29 cellular contexts compared by ENCODE assay signal in genomic region chr7:45869426-45869825, GRCh38. TPM values are rescaled to one million over a fixed set of nuclear protein-coding genes. Genes with fewer than 3 reads are reported as not detected.
DNase-seq lines count a peak whose midpoint lies in the region; ATAC-seq, FAIRE-seq and TF ChIP-seq lines count a peak whose summit lies in the region.
"Had no signal": no experiment of that assay in that cellular context is flagged by ENCODE, and none has a peak within 500 bp of the region (broad histone marks: within the 10 kb centered on the region; RNA-seq: fewer than 3 reads in every experiment).

No MANE protein-coding gene starts in this region.

- ATAC-seq in GM21390 (IDR thresholded peaks at IDR 0.05; ENCODE audit: unreplicated experiment) = no peak
- no peak for ATAC-seq in HG03159 (IDR thresholded peaks at IDR 0.05; ENCODE audit: unreplicated experiment)
- no peak for ATAC-seq in HG03025 (IDR thresholded peaks at IDR 0.05; ENCODE audit: low FRiP score, unreplicated experiment)
- ATAC-seq: effector memory CD8-positive, alpha-beta T cell; HCT116; left lobe of liver; Panc1; stimulated activated naive CD8-positive, alpha-beta T cell treated with anti-CD3 and anti-CD28 coated beads, Interleukin-15, amount 100 ng/mL, for 72 hours had no signal

- peak overlapping the region; percentile 54 for H3K27ac ChIP-seq in AG04450 (ENCODE audit: low read depth, low read length)
- H3K27ac ChIP-seq: BLaER1 treated with 17β-estradiol and CSF1 and Interleukin-3, amounts not matched to agents 10 nM and 100 nM; cardiac muscle cell; tibial artery had no signal

- no peaks in the 10 kb centered on the region for H3K27me3 ChIP-seq in AG04450 (ENCODE audit: control insufficient read depth, insufficient read depth, low read length)
- H3K27me3 ChIP-seq: BLaER1 treated with 17β-estradiol and CSF1 and Interleukin-3, amounts not matched to agents 10 nM and 100 nM had no signal

- CTCF ChIA-PET in AG04450 (lab: Charles Lee) = interaction anchor here (0.8 kb wide), 1 partner anchor 48 kb away, joined by 4 read pairs; no protein-coding TSS in a partner anchor

- H3K9me3 ChIP-seq in AG04450 (ENCODE audit: control insufficient read depth, insufficient read depth, low read length) = peaks cover 3% of the 10 kb centered on the region

- FAIRE-seq in HTR-8/SVneo (lab: Jason Lieb, UNC) = no peak

- no peak overlapping the region for H3K4me3 ChIP-seq in AG04450 (ENCODE audit: low read depth, low read length)
- no peak overlapping the region for H3K4me3 ChIP-seq in HFF-Myc (replicated peaks; ENCODE audit: low read depth, low read length)
- H3K4me3 ChIP-seq: BLaER1 treated with 17β-estradiol and CSF1 and Interleukin-3, amounts not matched to agents 10 nM and 100 nM; cardiac muscle cell; tibial artery had no signal

- DNase-seq in AG04450 (ENCODE audit: low read depth, low spot score) = peak; percentile 21
- peak; percentile 22 for DNase-seq in HFF-Myc (ENCODE audit: extremely low read depth, low read depth)
- peak; percentile 61 for DNase-seq in amniotic epithelial cell (ENCODE audit: low read depth)
- peak; percentile 72 for DNase-seq in iris pigment epithelial cell (ENCODE audit: low read depth)
- no peak for DNase-seq in HTR-8/SVneo (ENCODE audit: insufficient read length, low spot score)
- DNase-seq: ACHN; activated CD4-positive, alpha-beta T cell treated with anti-CD3 and anti-CD28 coated beads, Interleukin-2, amount 50 U/mL, for 48 hours; activated naive CD4-positive, alpha-beta T cell treated with anti-CD3 and anti-CD28 coated beads, Interleukin-2, amount 10 ng/mL, durations not matched to agents 7 days and 5 days; amniotic stem cell; COR-L47; cortex of kidney; DMS79 treated with DMSO at 0.1 percent for 48 hours; effector memory CD8-positive, alpha-beta T cell; mesendoderm; NCI-H146; NCI-H510A; NK-92 treated with Interleukin-12 subunit alpha and Interleukin-12 subunit beta, amount 100 ng/mL, for 24 hours; SIG-M5; stimulated activated naive CD8-positive, alpha-beta T cell treated with anti-CD3 and anti-CD28 coated beads, Interleukin-15, amount 100 ng/mL, for 72 hours; tibial artery had no signal

- TF ChIP-seq CTCF in AG04450 (IDR thresholded peaks at IDR 0.05; ENCODE audit: low read depth, low read length) (no peak), HFF-Myc (IDR thresholded peaks at IDR 0.05; ENCODE audit: low read depth, low read length, missing control alignments) (no peak)

- POLR2A ChIA-PET in AG04450 (lab: Yijun Ruan, JAX) = interaction anchor here (0.6 to 0.7 kb wide), 2 partner anchors 14 to 1494 kb away, joined by 4 to 5 read pairs; no protein-coding TSS in a partner anchor

RNA-seq across cellular contexts. Expression of gene CCDC201, which starts 3.5 kb away (rescaled TPM):
- not detected in 2 replicates for polyA plus RNA-seq in AG04450 (2011; rRNA removed)
- not detected in 2 replicates for polyA minus RNA-seq in AG04450 (2011; rRNA and poly(A)+ RNA removed)
- polyA plus RNA-seq: cardiac muscle cell, esophagus had no signal

RNA-seq across cellular contexts. Expression of gene IGFBP1, which starts 18.9 kb away (rescaled TPM):
- 0.07 TPM in 1 of 2 replicates, not detected in the other for polyA plus RNA-seq in AG04450 (2011; rRNA removed)
- not detected in 2 replicates for polyA minus RNA-seq in AG04450 (2011; rRNA and poly(A)+ RNA removed)
- polyA plus RNA-seq: cardiac muscle cell, esophagus had no signal

RNA-seq across cellular contexts. Expression of gene IGFBP3, which starts 51.6 kb away (rescaled TPM):
- 169 and 220 TPM in 2 replicates for polyA plus RNA-seq in AG04450 (2011; rRNA removed)
- polyA minus RNA-seq in AG04450 (2011; rRNA and poly(A)+ RNA removed) = 77.4 and 91.0 TPM in 2 replicates
